12 cellular contexts compared by ENCODE assay signal in genomic region chr13:30851697-30852096, GRCh38.
DNase-seq lines count a peak whose midpoint lies in the region; ATAC-seq and FAIRE-seq lines count a peak whose summit lies in the region.
"Had no signal": no experiment of that assay in that cellular context is flagged by ENCODE, and none has a peak within 500 bp of the region (broad histone marks: within the 10 kb centered on the region; RNA-seq: fewer than 3 reads in every experiment).

No MANE protein-coding gene starts in this region.

- H3K27me3 Mint-ChIP-seq in memory B cell = peaks cover 3% of the 10 kb centered on the region
- H3K27me3 Mint-ChIP-seq: activated naive CD8-positive, alpha-beta T cell treated with anti-CD3 and anti-CD28 coated beads for 36 hours had no signal

- DNase-seq in GM19239 (ENCODE audit: insufficient read length, low spot score) (no peak), memory B cell (ENCODE audit: low spot score in 2 of 2) (no peak), ecto neural progenitor cell (ENCODE audit: low spot score) (no peak), SHP77 treated with DMSO at 0.1 percent for 48 hours (lab: John Stamatoyannopoulos, UW) (no peak), NK-92 (lab: John Stamatoyannopoulos, UW; ENCODE audit: unreplicated experiment) (no peak)
- DNase-seq: activated naive CD8-positive, alpha-beta T cell treated with anti-CD3 and anti-CD28 coated beads for 36 hours; NCI-H2029 treated with DMSO at 0.1 percent for 48 hours; stimulated activated CD4-positive, alpha-beta T cell treated with anti-CD3 and anti-CD28 coated beads, Interleukin-4, amount 100 ng/mL, for 4 hours; stomach had no signal

- ATAC-seq in HG02588 (IDR thresholded peaks at IDR 0.05; ENCODE audit: unreplicated experiment) = peak; percentile 91
- ATAC-seq in HG03469 (IDR thresholded peaks at IDR 0.05; ENCODE audit: unreplicated experiment) = peak; percentile 59
- peak; percentile 81 for ATAC-seq in memory B cell (ENCODE audit: low read depth)

- H3K4me1 Mint-ChIP-seq in memory B cell = peaks cover 15% of the 10 kb centered on the region

- FAIRE-seq in GM19239 (lab: Jason Lieb, UNC) = peak; percentile 54
- FAIRE-seq: H54 had no signal

- H3K9me3 Mint-ChIP-seq in memory B cell = no peaks in the 10 kb centered on the region

- H3K27ac Mint-ChIP-seq in memory B cell = no peak overlapping the region
- H3K27ac Mint-ChIP-seq: activated naive CD8-positive, alpha-beta T cell treated with anti-CD3 and anti-CD28 coated beads for 36 hours had no signal

- H3K4me3 Mint-ChIP-seq in memory B cell = no peak overlapping the region
- H3K4me3 Mint-ChIP-seq: activated naive CD8-positive, alpha-beta T cell treated with anti-CD3 and anti-CD28 coated beads for 36 hours had no signal

- H3K36me3 Mint-ChIP-seq in memory B cell = no peaks in the 10 kb centered on the region
- H3K36me3 Mint-ChIP-seq: activated naive CD8-positive, alpha-beta T cell treated with anti-CD3 and anti-CD28 coated beads for 36 hours had no signal
